In genomic region chr1:67684526-67685066, GRCh38 we compare ENCODE assay signal across 8 cellular contexts. TPM values are rescaled to one million over a fixed set of nuclear protein-coding genes. Genes with fewer than 3 reads are reported as not detected.
DNase-seq lines count a peak whose midpoint lies in the region; ATAC-seq lines count a peak whose summit lies in the region.

No MANE protein-coding gene starts in this region.

- H3K4me3 Mint-ChIP-seq in activated CD8-positive, alpha-beta T cell treated with anti-CD3 and anti-CD28 coated beads, Interleukin-2, amount 10 ng/mL, durations not matched to agents 7 days and 5 days: peak overlapping the region; percentile 95
- peak overlapping the region; percentile 92 to 98 (median 94) for H3K4me3 Mint-ChIP-seq in immature natural killer cell
- peak overlapping the region; percentile 89 to 90 for H3K4me3 Mint-ChIP-seq in stimulated activated naive B cell treated with anti-CD40 and anti-IgM and Interleukin-4, amounts not matched to agents 10 μg/mL and 1 μg/mL and 100 μg/mL, for 72 hours

- no peak for ATAC-seq in activated CD8-positive, alpha-beta T cell treated with anti-CD3 and anti-CD28 coated beads, Interleukin-2, amount 10 ng/mL, durations not matched to agents 7 days and 5 days
- ATAC-seq in stimulated activated naive B cell treated with anti-CD40 and anti-IgM and Interleukin-4, amounts not matched to agents 10 μg/mL and 1 μg/mL and 100 μg/mL, for 72 hours (replicated peaks): no peak
- ATAC-seq in GM21515 (IDR thresholded peaks at IDR 0.05; ENCODE audit: unreplicated experiment) (no peak), GM19397 (IDR thresholded peaks at IDR 0.05; ENCODE audit: unreplicated experiment) (no peak)

- H3K9me3 Mint-ChIP-seq in activated CD8-positive, alpha-beta T cell treated with anti-CD3 and anti-CD28 coated beads, Interleukin-2, amount 10 ng/mL, durations not matched to agents 7 days and 5 days (ENCODE audit: insufficient read depth): no peaks in the 10 kb centered on the region
- no peaks in the 10 kb centered on the region for H3K9me3 Mint-ChIP-seq in immature natural killer cell
- no peaks in the 10 kb centered on the region for H3K9me3 Mint-ChIP-seq in stimulated activated naive B cell treated with anti-CD40 and anti-IgM and Interleukin-4, amounts not matched to agents 10 μg/mL and 1 μg/mL and 100 μg/mL, for 72 hours

- POLR2A ChIA-PET in activated CD8-positive, alpha-beta T cell treated with anti-CD3 and anti-CD28 coated beads, Interleukin-2, amount 10 ng/mL, durations not matched to agents 7 days and 5 days (lab: Charles Lee): interaction anchor here (0.7 to 4.0 kb wide), 10 partner anchors 10 to 760 kb away, joined by 3 to 54 read pairs (median 4); partner anchors contain the start of genes DNAI4, MIER1 and SERBP1

- DNase-seq in NCI-H146 treated with DMSO at 0.1 percent for 48 hours (lab: John Stamatoyannopoulos, UW; ENCODE audit: unreplicated experiment): peak; percentile 49
- no peak for DNase-seq in NCI-H146 (lab: John Stamatoyannopoulos, UW)
- no peak for DNase-seq in activated CD8-positive, alpha-beta T cell treated with anti-CD3 and anti-CD28 coated beads, Interleukin-2, amount 10 ng/mL, durations not matched to agents 7 days and 5 days
- no peak for DNase-seq in immature natural killer cell
- DNase-seq in stimulated activated naive B cell treated with anti-CD40 and anti-IgM and Interleukin-4, amounts not matched to agents 10 μg/mL and 1 μg/mL and 100 μg/mL, for 72 hours: no peak
- no peak for DNase-seq in activated CD4-positive, CD25-positive, alpha-beta regulatory T cell (lab: John Stamatoyannopoulos, UW)

- H3K27ac Mint-ChIP-seq in activated CD8-positive, alpha-beta T cell treated with anti-CD3 and anti-CD28 coated beads, Interleukin-2, amount 10 ng/mL, durations not matched to agents 7 days and 5 days: peak overlapping the region; percentile 90
- peak overlapping the region; percentile 13 to 92 (median 88) for H3K27ac Mint-ChIP-seq in immature natural killer cell
- H3K27ac Mint-ChIP-seq in stimulated activated naive B cell treated with anti-CD40 and anti-IgM and Interleukin-4, amounts not matched to agents 10 μg/mL and 1 μg/mL and 100 μg/mL, for 72 hours: peak overlapping the region; percentile 92

- H3K27me3 Mint-ChIP-seq in activated CD8-positive, alpha-beta T cell treated with anti-CD3 and anti-CD28 coated beads, Interleukin-2, amount 10 ng/mL, durations not matched to agents 7 days and 5 days (ENCODE audit: low read depth): peaks cover 4% of the 10 kb centered on the region
- peaks cover 3 to 11% (median 6%) of the 10 kb centered on the region in 3 donors for H3K27me3 Mint-ChIP-seq in immature natural killer cell (ENCODE audit: low read depth in 3 of 3)
- no peaks in the 10 kb centered on the region for H3K27me3 Mint-ChIP-seq in stimulated activated naive B cell treated with anti-CD40 and anti-IgM and Interleukin-4, amounts not matched to agents 10 μg/mL and 1 μg/mL and 100 μg/mL, for 72 hours

- H3K36me3 Mint-ChIP-seq in activated CD8-positive, alpha-beta T cell treated with anti-CD3 and anti-CD28 coated beads, Interleukin-2, amount 10 ng/mL, durations not matched to agents 7 days and 5 days (ENCODE audit: low read depth): peaks cover 30% of the 10 kb centered on the region
- H3K36me3 Mint-ChIP-seq in immature natural killer cell: peaks cover 5 to 12% (median 6%) of the 10 kb centered on the region in 3 donors
- H3K36me3 Mint-ChIP-seq in stimulated activated naive B cell treated with anti-CD40 and anti-IgM and Interleukin-4, amounts not matched to agents 10 μg/mL and 1 μg/mL and 100 μg/mL, for 72 hours: peaks cover 4 to 9% of the 10 kb centered on the region in 2 donors

- peaks cover 38% of the 10 kb centered on the region for H3K4me1 Mint-ChIP-seq in activated CD8-positive, alpha-beta T cell treated with anti-CD3 and anti-CD28 coated beads, Interleukin-2, amount 10 ng/mL, durations not matched to agents 7 days and 5 days (ENCODE audit: low read depth)
- peaks cover 20 to 24% of the 10 kb centered on the region in 2 donors for H3K4me1 Mint-ChIP-seq in immature natural killer cell
- peaks cover 22 to 32% of the 10 kb centered on the region in 2 donors for H3K4me1 Mint-ChIP-seq in stimulated activated naive B cell treated with anti-CD40 and anti-IgM and Interleukin-4, amounts not matched to agents 10 μg/mL and 1 μg/mL and 100 μg/mL, for 72 hours

- CTCF ChIA-PET in activated CD8-positive, alpha-beta T cell treated with anti-CD3 and anti-CD28 coated beads, Interleukin-2, amount 10 ng/mL, durations not matched to agents 7 days and 5 days (lab: Charles Lee): interaction anchor here (0.7 to 7.1 kb wide), 9 partner anchors 10 to 472 kb away, joined by 3 to 47 read pairs (median 5); no protein-coding TSS in a partner anchor

RNA-seq across cellular contexts. Expression of gene GADD45A, which starts 0.4 kb away (rescaled TPM):
- total RNA-seq in activated CD8-positive, alpha-beta T cell treated with anti-CD3 and anti-CD28 coated beads, Interleukin-2, amount 10 ng/mL, durations not matched to agents 7 days and 5 days: 10 to 100 TPM; 17.9 to 21.7 TPM
- polyA plus RNA-seq in immature natural killer cell: 10 to 100 TPM; 14.3 to 21.6 (median 18.5) TPM
